In the genomic region with DNA sequence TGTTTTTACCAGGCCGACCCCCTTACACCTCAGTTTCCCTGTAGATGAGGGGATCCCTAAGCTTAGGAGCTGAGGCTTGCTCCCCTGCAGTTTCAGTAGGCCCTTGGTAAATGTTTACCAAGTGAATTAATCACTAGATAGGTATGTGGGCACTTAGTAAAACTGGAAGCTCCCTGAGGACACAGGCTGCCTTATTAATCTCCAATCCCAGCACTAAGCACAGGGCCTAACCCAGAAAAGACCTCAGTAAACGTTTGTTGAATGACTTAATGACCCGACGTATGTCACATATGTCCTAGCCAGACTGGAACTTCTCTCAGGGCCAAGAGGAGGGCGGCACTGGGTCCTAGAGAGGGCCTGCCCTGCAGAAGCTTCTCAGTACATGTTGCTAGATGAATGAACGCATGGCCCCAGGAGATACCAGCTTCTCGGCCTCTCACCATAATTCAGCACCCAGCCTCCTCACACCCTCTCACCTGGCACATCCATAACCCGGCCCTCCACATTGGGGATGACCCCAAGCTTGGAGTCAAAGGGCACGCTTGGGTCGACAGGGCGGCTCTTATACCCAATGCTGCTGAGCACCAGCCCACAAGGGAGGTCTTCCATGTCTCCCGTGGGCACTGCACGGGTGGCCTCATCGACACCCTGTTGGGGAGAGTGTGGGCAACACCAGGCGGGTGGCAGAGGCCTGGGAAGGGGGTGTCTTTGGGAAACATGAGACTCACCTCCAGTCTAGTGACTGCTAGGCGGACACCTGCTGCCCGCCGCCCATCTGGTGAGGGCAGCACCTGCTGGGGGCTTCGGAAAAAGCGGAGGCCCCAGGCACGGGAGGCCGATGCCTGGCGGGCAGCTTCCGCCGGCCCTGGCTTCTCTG, we compare ENCODE assay signal across 1 cellular context.
TF ChIP-seq lines count a peak whose summit lies in the region.

No MANE protein-coding gene starts in this region.

TF ChIP-seq in GM12878, 131 proteins besides CTCF, POLR2A, EP300 and RAD21:
- TF ChIP-seq BHLHE40 (IDR thresholded peaks at IDR 0.05; ENCODE audit: borderline replicate concordance in 1 of 2, low read depth in 2 of 2, low read length in 1 of 2), result no peak
- no peak for TF ChIP-seq BCL11A (IDR thresholded peaks at IDR 0.05; ENCODE audit: low read depth, low read length)
- no peak for TF ChIP-seq NRF1 (conservative IDR thresholded peaks at IDR 0.05; ENCODE audit: low read depth, low read length)
- TF ChIP-seq TARDBP (IDR thresholded peaks at IDR 0.05; ENCODE audit: borderline replicate concordance), result no peak
- TF ChIP-seq YY1 (IDR thresholded peaks at IDR 0.05; ENCODE audit: low read depth, low read length), result no peak
- no peak for TF ChIP-seq NR2F1 (conservative IDR thresholded peaks at IDR 0.05)
- TF ChIP-seq CBX3 (IDR thresholded peaks at IDR 0.05; ENCODE audit: borderline replicate concordance, low read depth), result no peak
- TF ChIP-seq ETV6 (conservative IDR thresholded peaks at IDR 0.05 in 1 of 2, IDR thresholded peaks at IDR 0.05 in 1 of 2; ENCODE audit: borderline replicate concordance in 1 of 2, low read depth in 1 of 2), result no peak
- TF ChIP-seq DPF2 (IDR thresholded peaks at IDR 0.05), result no peak
